In the genomic region with DNA sequence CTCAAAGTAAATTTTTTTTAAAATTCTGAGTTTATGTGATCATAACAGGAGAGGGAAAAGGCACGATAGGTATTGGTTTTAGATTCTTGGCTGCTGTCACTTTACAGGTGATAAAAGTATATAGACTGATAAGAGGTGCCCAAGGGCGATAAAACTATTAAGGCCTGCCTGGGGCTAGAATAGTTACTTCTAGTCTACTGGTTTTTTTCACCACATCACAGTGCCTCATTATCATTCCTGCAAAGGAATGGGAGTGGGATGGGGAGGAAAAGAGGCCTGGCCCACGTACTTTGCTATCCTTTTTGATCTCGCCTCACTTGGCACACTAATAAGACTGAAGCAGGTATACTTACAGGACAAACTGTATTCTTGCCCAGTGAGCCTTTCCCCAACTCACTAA, we compare ENCODE assay signal across 1 cellular context.
TF ChIP-seq lines count a peak whose summit lies in the region.

No MANE protein-coding gene starts in this region.

TF ChIP-seq in K562, 482 proteins besides CTCF, POLR2A, EP300 and RAD21:
- TF ChIP-seq, protein P1, sequence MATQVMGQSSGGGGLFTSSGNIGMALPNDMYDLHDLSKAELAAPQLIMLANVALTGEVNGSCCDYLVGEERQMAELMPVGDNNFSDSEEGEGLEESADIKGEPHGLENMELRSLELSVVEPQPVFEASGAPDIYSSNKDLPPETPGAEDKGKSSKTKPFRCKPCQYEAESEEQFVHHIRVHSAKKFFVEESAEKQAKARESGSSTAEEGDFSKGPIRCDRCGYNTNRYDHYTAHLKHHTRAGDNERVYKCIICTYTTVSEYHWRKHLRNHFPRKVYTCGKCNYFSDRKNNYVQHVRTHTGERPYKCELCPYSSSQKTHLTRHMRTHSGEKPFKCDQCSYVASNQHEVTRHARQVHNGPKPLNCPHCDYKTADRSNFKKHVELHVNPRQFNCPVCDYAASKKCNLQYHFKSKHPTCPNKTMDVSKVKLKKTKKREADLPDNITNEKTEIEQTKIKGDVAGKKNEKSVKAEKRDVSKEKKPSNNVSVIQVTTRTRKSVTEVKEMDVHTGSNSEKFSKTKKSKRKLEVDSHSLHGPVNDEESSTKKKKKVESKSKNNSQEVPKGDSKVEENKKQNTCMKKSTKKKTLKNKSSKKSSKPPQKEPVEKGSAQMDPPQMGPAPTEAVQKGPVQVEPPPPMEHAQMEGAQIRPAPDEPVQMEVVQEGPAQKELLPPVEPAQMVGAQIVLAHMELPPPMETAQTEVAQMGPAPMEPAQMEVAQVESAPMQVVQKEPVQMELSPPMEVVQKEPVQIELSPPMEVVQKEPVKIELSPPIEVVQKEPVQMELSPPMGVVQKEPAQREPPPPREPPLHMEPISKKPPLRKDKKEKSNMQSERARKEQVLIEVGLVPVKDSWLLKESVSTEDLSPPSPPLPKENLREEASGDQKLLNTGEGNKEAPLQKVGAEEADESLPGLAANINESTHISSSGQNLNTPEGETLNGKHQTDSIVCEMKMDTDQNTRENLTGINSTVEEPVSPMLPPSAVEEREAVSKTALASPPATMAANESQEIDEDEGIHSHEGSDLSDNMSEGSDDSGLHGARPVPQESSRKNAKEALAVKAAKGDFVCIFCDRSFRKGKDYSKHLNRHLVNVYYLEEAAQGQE (CRISPR knock-in tag; IDR thresholded peaks at IDR 0.05; ENCODE audit: low read depth) = no peak
- TF ChIP-seq MYC (IDR thresholded peaks at IDR 0.05; ENCODE audit: low read depth, low read length) (no peak), MYC (CRISPR knock-in tag; IDR thresholded peaks at IDR 0.05; ENCODE audit: borderline replicate concordance, low read depth) (no peak), MEF2D (tag; conservative IDR thresholded peaks at IDR 0.05; ENCODE audit: low read depth) (no peak), ATF7 (IDR thresholded peaks at IDR 0.05) (no peak), SMAD4 (CRISPR knock-in tag; conservative IDR thresholded peaks at IDR 0.05) (no peak), CTBP1 (IDR thresholded peaks at IDR 0.05; ENCODE audit: borderline replicate concordance) (no peak), ZFP36 (IDR thresholded peaks at IDR 0.05; ENCODE audit: low read depth, low read length, partially characterized antibody) (no peak), TCF3 (CRISPR knock-in tag; IDR thresholded peaks at IDR 0.05) (no peak), CEBPB (tag; IDR thresholded peaks at IDR 0.05) (no peak), SLC30A9 (CRISPR knock-in tag; IDR thresholded peaks at IDR 0.05) (no peak), CHD4 (IDR thresholded peaks at IDR 0.05; ENCODE audit: insufficient read depth, insufficient replicate concordance, low read depth, low read length, poor library complexity, severe bottlenecking) (no peak), POLR2G (IDR thresholded peaks at IDR 0.05; ENCODE audit: low read depth, low read length) (no peak), ZNF316 (IDR thresholded peaks at IDR 0.05) (no peak), ARHGAP35 (IDR thresholded peaks at IDR 0.05; ENCODE audit: partially characterized antibody) (no peak), SMAD2 (IDR thresholded peaks at IDR 0.05; ENCODE audit: low read depth, low read length) (no peak), FIP1L1 (IDR thresholded peaks at IDR 0.05; ENCODE audit: low read depth, low read length, poor library complexity, severe bottlenecking) (no peak), MBD2 (IDR thresholded peaks at IDR 0.05; ENCODE audit: borderline replicate concordance, low read depth) (no peak), FOSL1 (tag; conservative IDR thresholded peaks at IDR 0.05) (no peak), ZNF444 (CRISPR knock-in tag; IDR thresholded peaks at IDR 0.05) (no peak)
- TF ChIP-seq, protein P2, sequence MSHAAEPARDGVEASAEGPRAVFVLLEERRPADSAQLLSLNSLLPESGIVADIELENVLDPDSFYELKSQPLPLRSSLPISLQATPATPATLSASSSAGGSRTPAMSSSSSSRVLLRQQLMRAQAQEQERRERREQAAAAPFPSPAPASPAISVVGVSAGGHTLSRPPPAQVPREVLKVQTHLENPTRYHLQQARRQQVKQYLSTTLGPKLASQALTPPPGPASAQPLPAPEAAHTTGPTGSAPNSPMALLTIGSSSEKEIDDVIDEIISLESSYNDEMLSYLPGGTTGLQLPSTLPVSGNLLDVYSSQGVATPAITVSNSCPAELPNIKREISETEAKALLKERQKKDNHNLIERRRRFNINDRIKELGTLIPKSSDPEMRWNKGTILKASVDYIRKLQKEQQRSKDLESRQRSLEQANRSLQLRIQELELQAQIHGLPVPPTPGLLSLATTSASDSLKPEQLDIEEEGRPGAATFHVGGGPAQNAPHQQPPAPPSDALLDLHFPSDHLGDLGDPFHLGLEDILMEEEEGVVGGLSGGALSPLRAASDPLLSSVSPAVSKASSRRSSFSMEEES (CRISPR knock-in tag; IDR thresholded peaks at IDR 0.05) = no peak
